ENCODE assay signal across 7 cellular contexts in the genomic region with DNA sequence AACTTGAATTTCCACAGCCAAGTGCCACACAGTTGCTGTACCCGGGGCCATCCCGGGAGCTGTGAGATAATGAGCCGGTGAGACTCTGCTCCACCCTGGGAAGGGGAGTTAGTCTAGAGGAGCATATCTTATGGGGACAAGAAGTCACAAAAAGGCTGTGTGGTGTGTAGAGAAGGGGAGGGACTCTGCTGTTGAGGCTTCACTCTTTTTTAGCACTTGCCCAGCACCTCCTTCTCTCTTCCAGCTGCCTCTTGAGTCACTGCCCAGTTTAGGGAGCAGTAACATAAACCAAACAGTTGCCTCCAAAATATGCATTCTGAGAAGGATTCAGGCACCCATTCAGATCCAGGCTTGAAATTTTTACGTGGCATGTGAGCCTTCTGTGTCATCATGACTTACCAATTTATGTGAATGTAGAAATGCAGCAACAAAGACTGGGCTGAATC. TPM values are rescaled to one million over a fixed set of nuclear protein-coding genes. Genes with fewer than 3 reads are reported as not detected.
DNase-seq lines count a peak whose midpoint lies in the region; ATAC-seq, FAIRE-seq and TF ChIP-seq lines count a peak whose summit lies in the region.

No MANE protein-coding gene starts in this region.

- TF ChIP-seq POLR2A in H54 (IDR thresholded peaks at IDR 0.05; ENCODE audit: low read depth, low read length) (no peak), gastrocnemius medialis (IDR thresholded peaks at IDR 0.05) (no peak)

- POLR2A ChIA-PET in GM10248 (lab: Yijun Ruan, JAX), result no interaction called here

- in situ Hi-C loops in gastrocnemius medialis (cut with MboI; ENCODE audit: low sequenced_read_pairs in 4 of 4), result no loop called here

- H3K27ac ChIP-seq in angular gyrus (ENCODE audit: low read depth, low read length), result peak overlapping the region; percentile 94
- peak overlapping the region; percentile 94 for H3K27ac ChIP-seq in hepatocyte
- peak overlapping the region; percentile 95 to 100 (median 99) for H3K27ac ChIP-seq in gastrocnemius medialis

- CTCF ChIA-PET in GM10248 (lab: Yijun Ruan, JAX), result interaction anchor here (1.4 to 1.7 kb wide), 3 partner anchors 14 to 102 kb away, joined by 3 read pairs; no protein-coding TSS in a partner anchor

- H3K4me3 ChIP-seq in MG63 (peak overlapping the region; percentile 66), hepatocyte (peak overlapping the region; percentile 88), gastrocnemius medialis (peak overlapping the region; percentile 87 to 98 (median 96))

- H3K4me2 ChIP-seq in hepatocyte, result peak overlapping the region; percentile 95

- peaks cover 34% of the 10 kb centered on the region for H4K20me1 ChIP-seq in hepatocyte (ENCODE audit: insufficient read depth, poor library complexity, severe bottlenecking)

- peak overlapping the region; percentile 98 for H2AFZ ChIP-seq in hepatocyte

- H3K27me3 ChIP-seq in MG63, result no peaks in the 10 kb centered on the region
- H3K27me3 ChIP-seq in hepatocyte, result no peaks in the 10 kb centered on the region
- H3K27me3 ChIP-seq in gastrocnemius medialis, result no peaks in the 10 kb centered on the region

- ATAC-seq in gastrocnemius medialis, result peak; percentile 23 to 35

- TF ChIP-seq CTCF in GM10248 (IDR thresholded peaks at IDR 0.05; ENCODE audit: control extremely low read depth, extremely low read depth, low read depth, missing control alignments), result no peak
- no peak for TF ChIP-seq CTCF in hepatocyte (IDR thresholded peaks at IDR 0.05; ENCODE audit: poor library complexity)
- no peak for TF ChIP-seq CTCF in gastrocnemius medialis (IDR thresholded peaks at IDR 0.05 in 4 of 5, conservative IDR thresholded peaks at IDR 0.05 in 1 of 5)

- H3K9me3 ChIP-seq in MG63 (no peaks in the 10 kb centered on the region), hepatocyte (ENCODE audit: low read depth) (no peaks in the 10 kb centered on the region), gastrocnemius medialis (no peaks in the 10 kb centered on the region)

- peaks cover 16% of the 10 kb centered on the region for H3K36me3 ChIP-seq in MG63
- no peaks in the 10 kb centered on the region for H3K36me3 ChIP-seq in hepatocyte (replicated peaks; ENCODE audit: insufficient read depth, low read depth)
- H3K36me3 ChIP-seq in gastrocnemius medialis, result peaks cover 0 to 5% of the 10 kb centered on the region in 2 donors

- DNase-seq in GM10248 (ENCODE audit: extremely low spot score) (peak; percentile 26), H54 (ENCODE audit: insufficient read length, low spot score) (peak; percentile 51), MG63 (peak; percentile 86), hepatocyte (ENCODE audit: low spot score) (no peak), gastrocnemius medialis (peak in 1 of 2 donors; percentile 39), NCI-H446 treated with DMSO at 0.1 percent for 48 hours (lab: John Stamatoyannopoulos, UW) (no peak)

- peak; percentile 62 for FAIRE-seq in H54 (lab: Jason Lieb, UNC)

- peaks cover 70% of the 10 kb centered on the region for H3K79me2 ChIP-seq in hepatocyte

- 8% methylated on average over 4 of the region's 4 CpGs for WGBS in hepatocyte (ENCODE audit: low lambda C conversion rate, missing lambda C conversion rate)

- H3K4me1 ChIP-seq in hepatocyte (ENCODE audit: insufficient read depth) (peaks cover 31% of the 10 kb centered on the region), gastrocnemius medialis (peaks cover 28 to 37% of the 10 kb centered on the region in 2 donors)

- intact Hi-C loops in gastrocnemius medialis (cut with DNase I; ENCODE audit: low total_unique reads), result loop anchor here (2.0 to 10.0 kb wide), 2 partner anchors 221 to 253 kb away; partner anchors contain the start of gene DEGS1

- H3K9me2 ChIP-seq in hepatocyte (replicated peaks; ENCODE audit: insufficient read depth), result no peaks in the 10 kb centered on the region

RNA-seq across cellular contexts. Expression of gene WDR26, which starts 0.7 kb away (rescaled TPM):
- total RNA-seq in MG63 (2014; rRNA removed; shearing (Covaris generic); ENCODE audit: low replicate concordance), result 33.5 and 37.1 TPM in 2 replicates
- total RNA-seq in hepatocyte (63.4 and 72.1 TPM in 2 replicates), gastrocnemius medialis (10 to 100 TPM; 62.1 to 86.5 (median 74.0) TPM)
- 9.4 and 11.7 TPM in 2 replicates for polyA plus RNA-seq in hepatocyte

Comparison
In these comparisons a context has a peak if more than half of its experiments do, and no peak if none do; other contexts are left out.
1. DNase-seq: peak in GM10248 (single experiment), H54 (single experiment) and MG63 (single experiment); none in hepatocyte (single experiment) and NCI-H446 treated with DMSO at 0.1 percent for 48 hours (single experiment).
2. Peak in every context shown above with its lines, with median percentiles within 50 percentile points of each other: H3K4me3 ChIP-seq and H3K27ac ChIP-seq.